Comparison of ENCODE assay signal across 8 cellular contexts in genomic region chr19:50724522-50725217, GRCh38. TPM values are rescaled to one million over a fixed set of nuclear protein-coding genes. Genes with fewer than 3 reads are reported as not detected.
DNase-seq lines count a peak whose midpoint lies in the region; ATAC-seq and TF ChIP-seq lines count a peak whose summit lies in the region.

No MANE protein-coding gene starts in this region.

- H3K36me3 ChIP-seq in lower lobe of right lung = no peaks in the 10 kb centered on the region

- peak overlapping the region; percentile 84 for H3K27ac Mint-ChIP-seq in activated CD8-positive, alpha-beta T cell treated with anti-CD3 and anti-CD28 coated beads for 36 hours

- peaks cover 44% of the 10 kb centered on the region for H3K27me3 ChIP-seq in lower lobe of right lung (ENCODE audit: low read depth)

- H3K4me3 Mint-ChIP-seq in activated CD8-positive, alpha-beta T cell treated with anti-CD3 and anti-CD28 coated beads for 36 hours = peak overlapping the region; percentile 83

- DNase-seq in A172 (ENCODE audit: low spot score) (peak; percentile 98), NCI-H526 (lab: John Stamatoyannopoulos, UW) (peak; percentile 93 to 99), ecto neural progenitor cell (ENCODE audit: low spot score) (peak; percentile 100), lower lobe of right lung (peak; percentile 99)
- peak; percentile 99 for DNase-seq in activated CD8-positive, alpha-beta T cell treated with anti-CD3 and anti-CD28 coated beads for 36 hours
- DNase-seq in stimulated activated CD4-positive, alpha-beta T cell treated with anti-CD3 and anti-CD28 coated beads, Interleukin-4, amount 100 ng/mL, for 48 hours (ENCODE audit: low read depth in 2 of 2) = peak; percentile 94 to 98

- H3K4me3 ChIP-seq in lower lobe of right lung = peak overlapping the region; percentile 67

- peak; percentile 85 for TF ChIP-seq CTCF in activated CD8-positive, alpha-beta T cell treated with anti-CD3 and anti-CD28 coated beads for 36 hours (IDR thresholded peaks at IDR 0.05)
- TF ChIP-seq CTCF in lower lobe of right lung (IDR thresholded peaks at IDR 0.05) = peak; percentile 66

- peak; percentile 58 for ATAC-seq in GM18858 (IDR thresholded peaks at IDR 0.05; ENCODE audit: unreplicated experiment)
- ATAC-seq in HG03280 (IDR thresholded peaks at IDR 0.05; ENCODE audit: unreplicated experiment) = peak; percentile 85
- ATAC-seq in activated CD8-positive, alpha-beta T cell treated with anti-CD3 and anti-CD28 coated beads for 36 hours = peak; percentile 86
- ATAC-seq in lower lobe of right lung = peak; percentile 96 to 98

- CTCF ChIA-PET in activated CD8-positive, alpha-beta T cell treated with anti-CD3 and anti-CD28 coated beads for 36 hours (lab: Charles Lee) = interaction anchor here (0.7 to 1.9 kb wide), 22 partner anchors 9 to 806 kb away, joined by 3 to 15 read pairs (median 4); no protein-coding TSS in a partner anchor

- no peaks in the 10 kb centered on the region for H3K36me3 Mint-ChIP-seq in activated CD8-positive, alpha-beta T cell treated with anti-CD3 and anti-CD28 coated beads for 36 hours (ENCODE audit: low read depth)

- peaks cover 42% of the 10 kb centered on the region for H3K27me3 Mint-ChIP-seq in activated CD8-positive, alpha-beta T cell treated with anti-CD3 and anti-CD28 coated beads for 36 hours

- intact Hi-C loops in activated CD8-positive, alpha-beta T cell treated with anti-CD3 and anti-CD28 coated beads for 36 hours (cut with micrococcal nuclease) = loop anchor here (5.0 kb wide), 1 partner anchor 58 kb away; no protein-coding TSS in a partner anchor
- intact Hi-C loops in lower lobe of right lung (cut with DNase I) = no loop called here

- H3K9me3 ChIP-seq in lower lobe of right lung = no peaks in the 10 kb centered on the region

- H3K27ac ChIP-seq in lower lobe of right lung = peak overlapping the region; percentile 69

- POLR2A ChIA-PET in activated CD8-positive, alpha-beta T cell treated with anti-CD3 and anti-CD28 coated beads for 36 hours (lab: Charles Lee) = interaction anchor here (0.6 to 1.4 kb wide), 7 partner anchors 9 to 200 kb away, joined by 3 to 7 read pairs (median 3); no protein-coding TSS in a partner anchor

- peaks cover 25% of the 10 kb centered on the region for H3K4me1 Mint-ChIP-seq in activated CD8-positive, alpha-beta T cell treated with anti-CD3 and anti-CD28 coated beads for 36 hours (ENCODE audit: low read depth)

- no peaks in the 10 kb centered on the region for H3K9me3 Mint-ChIP-seq in activated CD8-positive, alpha-beta T cell treated with anti-CD3 and anti-CD28 coated beads for 36 hours

- peaks cover 28% of the 10 kb centered on the region for H3K4me1 ChIP-seq in lower lobe of right lung

RNA-seq across cellular contexts. Expression of gene CLEC11A, which starts 1.5 kb away (rescaled TPM):
- total RNA-seq in A172 (2014; rRNA removed; shearing (Covaris generic)) = 4.8 and 7.9 TPM in 2 replicates
- total RNA-seq in activated CD8-positive, alpha-beta T cell treated with anti-CD3 and anti-CD28 coated beads for 36 hours = 1 to 10 TPM; 2.2 to 2.7 TPM
- 9.8 TPM for total RNA-seq in lower lobe of right lung

RNA-seq across cellular contexts. Expression of gene SHANK1, which starts 5.1 kb away (rescaled TPM):
- 0.40 and 0.48 TPM in 2 replicates for total RNA-seq in A172 (2014; rRNA removed; shearing (Covaris generic))
- total RNA-seq in activated CD8-positive, alpha-beta T cell treated with anti-CD3 and anti-CD28 coated beads for 36 hours = under 1 TPM in 1 of 2 experiments, not detected in 1; 0.25 TPM
- total RNA-seq in lower lobe of right lung = 0.71 TPM

RNA-seq across cellular contexts. Expression of gene GPR32, which starts 45.6 kb away (rescaled TPM):
- not detected in 2 replicates for total RNA-seq in A172 (2014; rRNA removed; shearing (Covaris generic))
- total RNA-seq in activated CD8-positive, alpha-beta T cell treated with anti-CD3 and anti-CD28 coated beads for 36 hours = not detected
- total RNA-seq in lower lobe of right lung = not detected

Comparison
In these comparisons a context has a peak if more than half of its experiments do, and no peak if none do; other contexts are left out.
1. Peak in every context shown above with its lines: DNase-seq, ATAC-seq, H3K4me3 ChIP-seq and H3K27ac ChIP-seq.